ENCODE assay signal across 6 cellular contexts in genomic region chr6:2583459-2583858, GRCh38.
"Had no signal": no experiment of that assay in that cellular context is flagged by ENCODE, and none has a peak within 500 bp of the region (broad histone marks: within the 10 kb centered on the region; RNA-seq: fewer than 3 reads in every experiment).

No MANE protein-coding gene starts in this region.

- H3K27ac ChIP-seq: GM23248 had no signal

- DNase-seq: GM23248, GOT3, H7, IMR-90 had no signal

- H3K9ac ChIP-seq: GM23248 had no signal

- H3K4me3 ChIP-seq: GM23248, HAP-1, K562 had no signal

- H3K9me3 ChIP-seq: HAP-1 had no signal

- H3K36me3 ChIP-seq: HAP-1 had no signal

- H2AFZ ChIP-seq: GM23248 had no signal
